9 cellular contexts compared by ENCODE assay signal in the genomic region with DNA sequence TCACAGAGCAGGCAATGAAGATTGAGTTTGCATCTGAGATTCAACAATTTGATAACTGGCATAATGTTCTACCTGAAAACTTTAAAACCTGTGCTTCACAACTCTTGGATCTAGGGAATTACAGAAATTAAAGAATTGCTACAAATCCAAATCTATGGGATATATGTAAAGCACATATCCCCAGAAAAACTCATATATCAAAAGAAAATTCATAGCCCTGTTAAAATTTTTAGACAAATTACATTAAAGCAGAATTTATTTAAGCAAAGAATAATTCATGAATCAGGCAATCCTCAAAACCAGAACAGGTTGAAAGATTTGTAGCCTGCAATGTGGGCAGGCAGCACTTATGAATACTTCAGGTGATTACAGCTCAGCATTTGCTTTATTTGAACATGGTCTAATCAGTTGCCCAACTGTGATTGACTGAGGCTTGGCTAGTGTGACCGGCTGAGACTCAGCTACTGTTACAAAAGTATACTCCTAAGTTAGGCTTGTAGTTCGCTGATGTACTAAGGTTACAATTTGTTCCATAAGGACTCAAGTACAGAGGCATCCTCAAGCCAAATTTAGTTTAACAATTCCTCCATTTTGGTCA. TPM values are rescaled to one million over a fixed set of nuclear protein-coding genes. Genes with fewer than 3 reads are reported as not detected.
DNase-seq lines count a peak whose midpoint lies in the region; ATAC-seq and TF ChIP-seq lines count a peak whose summit lies in the region.
"Had no signal": no experiment of that assay in that cellular context is flagged by ENCODE, and none has a peak within 500 bp of the region (broad histone marks: within the 10 kb centered on the region; RNA-seq: fewer than 3 reads in every experiment).

No MANE protein-coding gene starts in this region.

- H2AFZ ChIP-seq in osteoblast (ENCODE audit: low read length): no peak overlapping the region

- no peaks in the 10 kb centered on the region for H4K20me1 ChIP-seq in osteoblast (ENCODE audit: insufficient read depth, low read length)

- no peak for ATAC-seq in CD4-positive, alpha-beta T cell (ENCODE audit: poor library complexity)
- ATAC-seq in Panc1: no peak

- H3K9me3 Mint-ChIP-seq in CD4-positive, alpha-beta T cell: no peaks in the 10 kb centered on the region
- H3K9me3 Mint-ChIP-seq in type B pancreatic cell: no peaks in the 10 kb centered on the region

- peak; percentile 23 for TF ChIP-seq CTCF in CD4-positive, alpha-beta T cell (IDR thresholded peaks at IDR 0.05)
- peak; percentile 16 for TF ChIP-seq CTCF in Panc1 (IDR thresholded peaks at IDR 0.05)
- TF ChIP-seq CTCF in colonic mucosa (IDR thresholded peaks at IDR 0.05): peak; percentile 2
- TF ChIP-seq CTCF in type B pancreatic cell (conservative IDR thresholded peaks at IDR 0.05): peak; percentile 39
- no peak for TF ChIP-seq CTCF in osteoblast (IDR thresholded peaks at IDR 0.05; ENCODE audit: extremely low read depth, low read depth, low read length)
- TF ChIP-seq CTCF in WERI-Rb-1 (IDR thresholded peaks at IDR 0.05; ENCODE audit: low read depth, low read length): no peak

- POLR2A ChIA-PET in CD4-positive, alpha-beta T cell (lab: Charles Lee): interaction anchor here (0.8 to 1.1 kb wide), 7 partner anchors 8 to 382 kb away, joined by 3 to 10 read pairs (median 3); partner anchors contain the start of gene UBTD2
- POLR2A ChIA-PET in Panc1 (lab: Charles Lee): no interaction called here

- H3K27me3 ChIP-seq in CD4-positive, alpha-beta T cell (ENCODE audit: control insufficient read depth, insufficient read depth, low read length): no peaks in the 10 kb centered on the region
- H3K27me3 ChIP-seq in Panc1 (ENCODE audit: control insufficient read depth, insufficient read depth, low read length) (no peaks in the 10 kb centered on the region), colonic mucosa (no peaks in the 10 kb centered on the region), osteoblast (ENCODE audit: insufficient read depth, low read length) (peaks cover 8% of the 10 kb centered on the region), WERI-Rb-1 (ENCODE audit: insufficient read depth, low read depth, severe bottlenecking) (no peaks in the 10 kb centered on the region)
- H3K27me3 ChIP-seq: BE2C had no signal

- H3K79me2 ChIP-seq in osteoblast (ENCODE audit: insufficient read depth, low read length): no peaks in the 10 kb centered on the region

- no peak overlapping the region for H3K4me2 ChIP-seq in osteoblast (ENCODE audit: insufficient read depth, low read length)

- no peaks in the 10 kb centered on the region for H3K9me3 ChIP-seq in CD4-positive, alpha-beta T cell (ENCODE audit: control insufficient read depth, low read length)
- H3K9me3 ChIP-seq in Panc1 (ENCODE audit: control insufficient read depth, insufficient read depth, low read depth, low read length) (no peaks in the 10 kb centered on the region), colonic mucosa (no peaks in the 10 kb centered on the region), osteoblast (ENCODE audit: low read depth, low read length) (no peaks in the 10 kb centered on the region), WERI-Rb-1 (ENCODE audit: severe bottlenecking) (no peaks in the 10 kb centered on the region)
- H3K9me3 ChIP-seq: BE2C had no signal

- H3K36me3 Mint-ChIP-seq in CD4-positive, alpha-beta T cell (ENCODE audit: low read depth): no peaks in the 10 kb centered on the region
- H3K36me3 Mint-ChIP-seq in type B pancreatic cell: no peaks in the 10 kb centered on the region

- DNase-seq in CD4-positive, alpha-beta T cell: no peak
- no peak for DNase-seq in Panc1 (ENCODE audit: low read depth, low spot score)
- no peak for DNase-seq in colonic mucosa
- no peak for DNase-seq in type B pancreatic cell (ENCODE audit: extremely low spot score, unreplicated experiment)
- DNase-seq in osteoblast (ENCODE audit: insufficient read length, low spot score, missing footprints): no peak
- DNase-seq in WERI-Rb-1: no peak
- no peak for DNase-seq in stimulated activated CD8-positive, alpha-beta memory T cell treated with anti-CD3 and anti-CD28 coated beads, Interleukin-4, amount 100 ng/mL, for 48 hours

- no peak overlapping the region for H3K4me3 Mint-ChIP-seq in CD4-positive, alpha-beta T cell
- H3K4me3 Mint-ChIP-seq in type B pancreatic cell: no peak overlapping the region

- no peaks in the 10 kb centered on the region for H3K27me3 Mint-ChIP-seq in CD4-positive, alpha-beta T cell
- H3K27me3 Mint-ChIP-seq in type B pancreatic cell: no peaks in the 10 kb centered on the region

- peaks cover 4% of the 10 kb centered on the region for H3K4me1 Mint-ChIP-seq in CD4-positive, alpha-beta T cell (ENCODE audit: low read depth)
- peaks cover 6% of the 10 kb centered on the region for H3K4me1 Mint-ChIP-seq in type B pancreatic cell (ENCODE audit: unreplicated experiment)

- no peak overlapping the region for H3K27ac ChIP-seq in CD4-positive, alpha-beta T cell (ENCODE audit: low read depth, low read length)
- peak overlapping the region; percentile 63; the same call in 1 of the 2 replicates for H3K27ac ChIP-seq in Panc1 (ENCODE audit: low read length)
- no peak overlapping the region for H3K27ac ChIP-seq in colonic mucosa
- H3K27ac ChIP-seq in osteoblast (ENCODE audit: low read depth, low read length): no peak overlapping the region
- no peak overlapping the region for H3K27ac ChIP-seq in WERI-Rb-1
- H3K27ac ChIP-seq: PC-9 had no signal

- no TSS peak for BruUV-seq in Panc1 (replicated peaks; lab: Mats Ljungman, UMichigan)

- no peak overlapping the region for H3K27ac Mint-ChIP-seq in CD4-positive, alpha-beta T cell
- H3K27ac Mint-ChIP-seq in type B pancreatic cell: peak overlapping the region; percentile 7

- peaks cover 10% of the 10 kb centered on the region for H3K4me1 ChIP-seq in Panc1 (ENCODE audit: control insufficient read depth, insufficient read depth, low read length)
- no peaks in the 10 kb centered on the region for H3K4me1 ChIP-seq in colonic mucosa
- H3K4me1 ChIP-seq in osteoblast (ENCODE audit: insufficient read depth, low read length): no peaks in the 10 kb centered on the region
- H3K4me1 ChIP-seq: BE2C had no signal

- H3K4me3 ChIP-seq in Panc1 (ENCODE audit: low read depth in 2 of 2, low read length in 2 of 2) (no peak overlapping the region), colonic mucosa (no peak overlapping the region), osteoblast (ENCODE audit: insufficient read depth, low read length) (no peak overlapping the region), WERI-Rb-1 (ENCODE audit: low read depth, low read length) (no peak overlapping the region)
- H3K4me3 ChIP-seq: PC-9 had no signal

- no peak overlapping the region for H3K9ac ChIP-seq in colonic mucosa (ENCODE audit: low read depth in 2 of 2, low read length in 2 of 2)

- CTCF ChIA-PET in CD4-positive, alpha-beta T cell (lab: Charles Lee): interaction anchor here (0.6 to 1.2 kb wide), 19 partner anchors 9 to 665 kb away, joined by 3 to 14 read pairs (median 3); partner anchors contain the start of genes RPL26L1, STK10 and UBTD2
- CTCF ChIA-PET in Panc1 (lab: Charles Lee): interaction anchor here (0.5 to 0.8 kb wide), 4 partner anchors 20 to 135 kb away, joined by 3 to 5 read pairs (median 4); no protein-coding TSS in a partner anchor

- intact Hi-C loops in CD4-positive, alpha-beta T cell (cut with DNase I, micrococcal nuclease): loop anchor here (1.0 to 10.0 kb wide), 9 partner anchors 107 to 877 kb away; partner anchors contain the start of gene FGF18 (in 1 of the 2)
- intact Hi-C loops in Panc1 (cut with micrococcal nuclease; ENCODE audit: unreplicated experiment) (loop anchor here (5.0 kb wide), 1 partner anchor 78 kb away; no protein-coding TSS in a partner anchor), colonic mucosa (cut with DNase I) (loop anchor here (5.0 kb wide), 1 partner anchor 187 kb away; no protein-coding TSS in a partner anchor)

- in situ Hi-C loops in Panc1 (cut with HindIII; ENCODE audit: low pct_unique_long_range_greater_than_20kb, low sequenced_read_pairs): no loop called here

- no peaks in the 10 kb centered on the region for H3K36me3 ChIP-seq in Panc1 (ENCODE audit: control insufficient read depth, insufficient read depth, low read length)
- no peaks in the 10 kb centered on the region for H3K36me3 ChIP-seq in colonic mucosa
- H3K36me3 ChIP-seq in osteoblast (ENCODE audit: insufficient read depth, low read length): no peaks in the 10 kb centered on the region
- no peaks in the 10 kb centered on the region for H3K36me3 ChIP-seq in WERI-Rb-1
- H3K36me3 ChIP-seq: BE2C had no signal

RNA-seq across cellular contexts. Expression of gene UBTD2, which starts 10.3 kb away (rescaled TPM):
- 1 to 10 TPM in 1 of 2 experiments, under 1 TPM in 1; 0.66 to 1.1 TPM for total RNA-seq in CD4-positive, alpha-beta T cell
- 32.5 TPM for total RNA-seq in Panc1 (2021; ENCODE audit: unreplicated experiment)
- 24.4 TPM for polyA plus RNA-seq in Panc1 (2012; ENCODE audit: insufficient read length)
- 10 to 100 TPM; 15.4 to 24.3 TPM for total RNA-seq in colonic mucosa
- total RNA-seq in type B pancreatic cell (ENCODE audit: low replicate concordance): 32.8 and 47.2 TPM in 2 replicates
- total RNA-seq in osteoblast: 37.6 and 38.3 TPM in 2 replicates

Comparison
In these comparisons a context has a peak if more than half of its experiments do, and no peak if none do; other contexts are left out.
1. CTCF ChIP-seq: peak in CD4-positive, alpha-beta T cell (single experiment), Panc1 (single experiment), colonic mucosa (single experiment) and type B pancreatic cell (single experiment); none in osteoblast (single experiment) and WERI-Rb-1 (single experiment).
2. RNA of gene UBTD2, which starts 10.3 kb away (total RNA-seq): 32.8 to 47.2 TPM in type B pancreatic cell, 37.6 to 38.3 TPM in osteoblast, 32.5 TPM in Panc1 (single experiment) and 15.4 to 24.3 TPM in colonic mucosa; 0.66 to 1.1 TPM in CD4-positive, alpha-beta T cell; every median in the first group is over 4 times any median in the second.